In the genomic region with DNA sequence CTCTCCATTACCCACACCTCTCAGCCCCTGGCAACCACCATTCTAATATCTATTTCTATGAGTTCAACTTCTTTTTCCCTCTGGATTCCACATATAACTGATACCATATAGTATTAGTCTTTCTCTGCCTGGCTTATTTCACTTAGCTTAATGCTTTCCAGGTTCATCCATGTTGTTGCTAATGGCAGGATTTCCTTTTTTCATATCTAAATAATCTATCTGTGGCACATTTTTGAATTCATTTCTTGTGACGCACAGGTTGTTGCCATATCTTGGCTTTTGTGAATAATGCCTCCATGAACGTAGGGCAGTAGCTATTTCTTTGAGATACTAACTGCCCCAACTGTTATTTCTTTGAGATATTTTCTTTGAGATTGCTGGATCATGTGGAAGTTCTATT, we compare ENCODE assay signal across 9 cellular contexts.
"Had no signal": no experiment of that assay in that cellular context is flagged by ENCODE, and none has a peak within 500 bp of the region (broad histone marks: within the 10 kb centered on the region; RNA-seq: fewer than 3 reads in every experiment).

No MANE protein-coding gene starts in this region.

- H3K9me3 Mint-ChIP-seq: HFFc6 had no signal

- H3K27ac Mint-ChIP-seq: HFFc6 had no signal

- H3K27ac ChIP-seq: GM23248 had no signal

- FAIRE-seq: HTR-8/SVneo, K562 had no signal

- H3K9ac ChIP-seq: GM23248 had no signal

- DNase-seq: GM23248, GOT3, H7, HFFc6, IMR-90 had no signal

- H3K4me3 Mint-ChIP-seq: HFFc6 had no signal

- H3K36me3 ChIP-seq: HAP-1 had no signal

- H2AFZ ChIP-seq: GM23248 had no signal

- H3K4me3 ChIP-seq: GM23248, HAP-1, K562 had no signal

- ATAC-seq: HCT116, K562 had no signal
